ENCODE assay signal across 1 cellular context in genomic region chr11:19557720-19558140, GRCh38.
TF ChIP-seq lines count a peak whose summit lies in the region.

No MANE protein-coding gene starts in this region.

TF ChIP-seq in H1, 55 proteins besides CTCF, POLR2A, EP300 and RAD21 (continued from another document):
- TF ChIP-seq, protein P1, sequence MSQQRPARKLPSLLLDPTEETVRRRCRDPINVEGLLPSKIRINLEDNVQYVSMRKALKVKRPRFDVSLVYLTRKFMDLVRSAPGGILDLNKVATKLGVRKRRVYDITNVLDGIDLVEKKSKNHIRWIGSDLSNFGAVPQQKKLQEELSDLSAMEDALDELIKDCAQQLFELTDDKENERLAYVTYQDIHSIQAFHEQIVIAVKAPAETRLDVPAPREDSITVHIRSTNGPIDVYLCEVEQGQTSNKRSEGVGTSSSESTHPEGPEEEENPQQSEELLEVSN (IDR thresholded peaks at IDR 0.05) = peak; percentile 46; the same call in 1 of the 2 replicates
- no peak for TF ChIP-seq EGR1 (IDR thresholded peaks at IDR 0.05; ENCODE audit: borderline replicate concordance, low read depth, low read length)
- TF ChIP-seq TEAD4 (IDR thresholded peaks at IDR 0.05; ENCODE audit: low read depth, low read length) = peak; percentile 97
- TF ChIP-seq CTBP2 (IDR thresholded peaks at IDR 0.05; ENCODE audit: borderline replicate concordance, insufficient read depth, insufficient read length, low read length) = no peak
- TF ChIP-seq SIN3A (conservative IDR thresholded peaks at IDR 0.05 in 1 of 2, IDR thresholded peaks at IDR 0.05 in 1 of 2; ENCODE audit: low read depth in 1 of 2, low read length in 2 of 2) = no peak
- no peak for TF ChIP-seq NRF1 (IDR thresholded peaks at IDR 0.05; ENCODE audit: low read depth, low read length)
